In genomic region chr14:95442633-95443021, GRCh38 we compare ENCODE assay signal across 1 cellular context.
TF ChIP-seq lines count a peak whose summit lies in the region.

No MANE protein-coding gene starts in this region.

TF ChIP-seq in GM23338, 12 proteins besides CTCF, POLR2A, EP300 and RAD21 (continued from another document):
- TF ChIP-seq ZNF462 (CRISPR knock-in tag; IDR thresholded peaks at IDR 0.05): no peak
- TF ChIP-seq, protein P1, sequence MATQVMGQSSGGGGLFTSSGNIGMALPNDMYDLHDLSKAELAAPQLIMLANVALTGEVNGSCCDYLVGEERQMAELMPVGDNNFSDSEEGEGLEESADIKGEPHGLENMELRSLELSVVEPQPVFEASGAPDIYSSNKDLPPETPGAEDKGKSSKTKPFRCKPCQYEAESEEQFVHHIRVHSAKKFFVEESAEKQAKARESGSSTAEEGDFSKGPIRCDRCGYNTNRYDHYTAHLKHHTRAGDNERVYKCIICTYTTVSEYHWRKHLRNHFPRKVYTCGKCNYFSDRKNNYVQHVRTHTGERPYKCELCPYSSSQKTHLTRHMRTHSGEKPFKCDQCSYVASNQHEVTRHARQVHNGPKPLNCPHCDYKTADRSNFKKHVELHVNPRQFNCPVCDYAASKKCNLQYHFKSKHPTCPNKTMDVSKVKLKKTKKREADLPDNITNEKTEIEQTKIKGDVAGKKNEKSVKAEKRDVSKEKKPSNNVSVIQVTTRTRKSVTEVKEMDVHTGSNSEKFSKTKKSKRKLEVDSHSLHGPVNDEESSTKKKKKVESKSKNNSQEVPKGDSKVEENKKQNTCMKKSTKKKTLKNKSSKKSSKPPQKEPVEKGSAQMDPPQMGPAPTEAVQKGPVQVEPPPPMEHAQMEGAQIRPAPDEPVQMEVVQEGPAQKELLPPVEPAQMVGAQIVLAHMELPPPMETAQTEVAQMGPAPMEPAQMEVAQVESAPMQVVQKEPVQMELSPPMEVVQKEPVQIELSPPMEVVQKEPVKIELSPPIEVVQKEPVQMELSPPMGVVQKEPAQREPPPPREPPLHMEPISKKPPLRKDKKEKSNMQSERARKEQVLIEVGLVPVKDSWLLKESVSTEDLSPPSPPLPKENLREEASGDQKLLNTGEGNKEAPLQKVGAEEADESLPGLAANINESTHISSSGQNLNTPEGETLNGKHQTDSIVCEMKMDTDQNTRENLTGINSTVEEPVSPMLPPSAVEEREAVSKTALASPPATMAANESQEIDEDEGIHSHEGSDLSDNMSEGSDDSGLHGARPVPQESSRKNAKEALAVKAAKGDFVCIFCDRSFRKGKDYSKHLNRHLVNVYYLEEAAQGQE (IDR thresholded peaks at IDR 0.05; ENCODE audit: unreplicated experiment): no peak
- TF ChIP-seq POLR2AphosphoS5 (IDR thresholded peaks at IDR 0.05; ENCODE audit: low read depth): no peak
- TF ChIP-seq EZH2phosphoT487 (IDR thresholded peaks at IDR 0.05; ENCODE audit: unreplicated experiment): no peak
- TF ChIP-seq JUNB (IDR thresholded peaks at IDR 0.05; ENCODE audit: unreplicated experiment): no peak
